ENCODE assay signal across 11 cellular contexts in genomic region chr3:147410126-147410517, GRCh38. TPM values are rescaled to one million over a fixed set of nuclear protein-coding genes. Genes with fewer than 3 reads are reported as not detected.
A peak's percentile ranks its signal among the peaks of the same experiment; 100 is the strongest.
DNase-seq lines count a peak whose midpoint lies in the region; ATAC-seq, FAIRE-seq and TF ChIP-seq lines count a peak whose summit lies in the region.
"Had no signal": no experiment of that assay in that cellular context is flagged by ENCODE, and none has a peak within 500 bp of the region (broad histone marks: within the 10 kb centered on the region; RNA-seq: fewer than 3 reads in every experiment).

No MANE protein-coding gene starts in this region.

- no peaks in the 10 kb centered on the region for H3K79me2 ChIP-seq in hepatocyte

- H3K9me2 ChIP-seq in hepatocyte (replicated peaks; ENCODE audit: insufficient read depth), result no peaks in the 10 kb centered on the region

- 3% methylated on average over 42 of the region's 49 CpGs for WGBS in hepatocyte (ENCODE audit: low lambda C conversion rate, missing lambda C conversion rate)

- intact Hi-C loops in gastrocnemius medialis (cut with DNase I; ENCODE audit: low total_unique reads), result loop anchor here (10.0 kb wide), 1 partner anchor 245 kb away; no protein-coding TSS in a partner anchor

- no peak for DNase-seq in SJSA1 (ENCODE audit: low read depth in 1 of 2, low spot score in 2 of 2)
- no peak for DNase-seq in hepatocyte (ENCODE audit: low spot score)
- no peak for DNase-seq in gastrocnemius medialis
- DNase-seq in RCC 7860 (ENCODE audit: low spot score), result no peak
- DNase-seq in stimulated activated CD4-positive, alpha-beta T cell treated with anti-CD3 and anti-CD28 coated beads, Interleukin-12 subunit alpha, Interleukin-12 subunit beta, amount 100 ng/mL, for 4 hours, result no peak
- DNase-seq in MV-4-11 (lab: John Stamatoyannopoulos, UW), result no peak
- DNase-seq: activated CD4-positive, alpha-beta T cell treated with anti-CD3 and anti-CD28 coated beads, Interleukin-2, amount 10 ng/mL, durations not matched to agents 7 days and 5 days; activated naive CD4-positive, alpha-beta T cell treated with Interleukin-2 at 50 U/mL for 16 hours; effector CD8-positive, alpha-beta T cell had no signal

- H4K20me1 ChIP-seq in BLaER1 treated with 17β-estradiol and CSF1 and Interleukin-3, amounts not matched to agents 10 nM and 100 nM, result peaks cover 0 to 28% (median 14%) of the 10 kb centered on the region in 11 experiments; a peak in 8 of 22 replicates
- H4K20me1 ChIP-seq in hepatocyte (ENCODE audit: insufficient read depth, poor library complexity, severe bottlenecking), result no peaks in the 10 kb centered on the region

- H3K27ac ChIP-seq in BLaER1 treated with 17β-estradiol and CSF1 and Interleukin-3, amounts not matched to agents 10 nM and 100 nM, result no peak overlapping the region
- H3K27ac ChIP-seq in SJSA1, result peak overlapping the region; percentile 4; the same call in 1 of the 2 replicates
- no peak overlapping the region for H3K27ac ChIP-seq in hepatocyte
- peak overlapping the region; percentile 79 to 85 (median 82) for H3K27ac ChIP-seq in gastrocnemius medialis

- H3K4me1 ChIP-seq in BLaER1 treated with 17β-estradiol and CSF1 and Interleukin-3, amounts not matched to agents 10 nM and 100 nM, result peaks cover 12 to 22% (median 20%) of the 10 kb centered on the region in 10 experiments
- peaks cover 4% of the 10 kb centered on the region; the same call in 1 of the 2 replicates for H3K4me1 ChIP-seq in SJSA1 (replicated peaks)
- H3K4me1 ChIP-seq in hepatocyte (ENCODE audit: insufficient read depth), result peaks cover 25% of the 10 kb centered on the region
- peaks cover 8 to 22% of the 10 kb centered on the region in 2 donors for H3K4me1 ChIP-seq in gastrocnemius medialis

- no peak for FAIRE-seq in RCC 7860 (lab: Jason Lieb, UNC)

- H3K27me3 ChIP-seq in BLaER1 treated with 17β-estradiol and CSF1 and Interleukin-3, amounts not matched to agents 10 nM and 100 nM, result peaks cover 97 to 100% (median 99%) of the 10 kb centered on the region in 11 experiments
- H3K27me3 ChIP-seq in SJSA1 (replicated peaks), result no peaks in the 10 kb centered on the region
- H3K27me3 ChIP-seq in hepatocyte, result peaks cover 98% of the 10 kb centered on the region
- H3K27me3 ChIP-seq in gastrocnemius medialis, result peaks cover 28 to 46% (median 35%) of the 10 kb centered on the region in 3 donors

- H3K4me3 ChIP-seq in BLaER1 treated with 17β-estradiol and CSF1 and Interleukin-3, amounts not matched to agents 10 nM and 100 nM, result peak overlapping the region in 8 of 10 experiments; percentile 38 to 67 (median 56); a peak in 15 of 20 replicates
- H3K4me3 ChIP-seq in SJSA1, result peak overlapping the region; percentile 49
- H3K4me3 ChIP-seq in hepatocyte, result no peak overlapping the region
- H3K4me3 ChIP-seq in gastrocnemius medialis, result peak overlapping the region; percentile 66 to 83 (median 70)

- H3K9me3 ChIP-seq in BLaER1 treated with 17β-estradiol and CSF1 and Interleukin-3, amounts not matched to agents 10 nM and 100 nM (replicated peaks in 1 of 11), result peaks cover 56 to 76% (median 71%) of the 10 kb centered on the region in 11 experiments
- H3K9me3 ChIP-seq in SJSA1 (replicated peaks) (no peaks in the 10 kb centered on the region), hepatocyte (ENCODE audit: low read depth) (no peaks in the 10 kb centered on the region), gastrocnemius medialis (no peaks in the 10 kb centered on the region)

- H3K9ac ChIP-seq in BLaER1 treated with 17β-estradiol and CSF1 and Interleukin-3, amounts not matched to agents 10 nM and 100 nM, result no peak overlapping the region

- ATAC-seq in gastrocnemius medialis, result peak; percentile 8 to 27
- ATAC-seq in GM18520 (IDR thresholded peaks at IDR 0.05; ENCODE audit: unreplicated experiment), result no peak

- H3K4me2 ChIP-seq in BLaER1 treated with 17β-estradiol and CSF1 and Interleukin-3, amounts not matched to agents 10 nM and 100 nM, result peak overlapping the region in 9 of 11 experiments; percentile 58 to 89 (median 69); a peak in 12 of 22 replicates
- H3K4me2 ChIP-seq in hepatocyte, result peak overlapping the region; percentile 81

- no peak for TF ChIP-seq CTCF in hepatocyte (IDR thresholded peaks at IDR 0.05; ENCODE audit: poor library complexity)
- no peak for TF ChIP-seq CTCF in gastrocnemius medialis (IDR thresholded peaks at IDR 0.05 in 4 of 5, conservative IDR thresholded peaks at IDR 0.05 in 1 of 5)

- in situ Hi-C loops in gastrocnemius medialis (cut with MboI; ENCODE audit: low sequenced_read_pairs in 4 of 4), result no loop called here

- H2AFZ ChIP-seq in hepatocyte, result no peak overlapping the region

- no peaks in the 10 kb centered on the region for H3K36me3 ChIP-seq in BLaER1 treated with 17β-estradiol and CSF1 and Interleukin-3, amounts not matched to agents 10 nM and 100 nM
- H3K36me3 ChIP-seq in SJSA1, result peaks cover 21% of the 10 kb centered on the region
- H3K36me3 ChIP-seq in hepatocyte (replicated peaks; ENCODE audit: insufficient read depth, low read depth), result no peaks in the 10 kb centered on the region
- no peaks in the 10 kb centered on the region for H3K36me3 ChIP-seq in gastrocnemius medialis

- no peak for TF ChIP-seq POLR2A in gastrocnemius medialis (IDR thresholded peaks at IDR 0.05)

RNA-seq across cellular contexts. Expression of gene ZIC1, which starts 1.0 kb away (rescaled TPM):
- total RNA-seq in SJSA1 (2014; rRNA removed; shearing (Covaris generic)), result 7.1 and 10.9 TPM in 2 replicates
- 0.10 TPM in 1 of 2 replicates, not detected in the other for total RNA-seq in hepatocyte
- polyA plus RNA-seq in hepatocyte, result not detected in 2 replicates
- 1 to 10 TPM; 3.3 to 5.2 (median 4.3) TPM for total RNA-seq in gastrocnemius medialis
- total RNA-seq: activated CD4-positive, alpha-beta T cell treated with anti-CD3 and anti-CD28 coated beads, Interleukin-2, amount 10 ng/mL, durations not matched to agents 7 days and 5 days had no signal

RNA-seq across cellular contexts. Expression of gene ZIC4, which starts 3.8 kb away (rescaled TPM):
- total RNA-seq in SJSA1 (2014; rRNA removed; shearing (Covaris generic)), result 1.5 TPM in 1 of 2 replicates, not detected in the other
- total RNA-seq in hepatocyte (0.08 and 0.17 TPM in 2 replicates), gastrocnemius medialis (under 1 TPM in 3 of 4 donors, not detected in 1; 0.19 to 0.47 (median 0.39) TPM)
- polyA plus RNA-seq in hepatocyte, result not detected in 2 replicates
- total RNA-seq: activated CD4-positive, alpha-beta T cell treated with anti-CD3 and anti-CD28 coated beads, Interleukin-2, amount 10 ng/mL, durations not matched to agents 7 days and 5 days had no signal

Comparison
In these comparisons a context has a peak if more than half of its experiments do, and no peak if none do; other contexts are left out.
1. H3K27ac ChIP-seq: peak in SJSA1 (single experiment) and gastrocnemius medialis (4 of 4); none in BLaER1 treated with 17β-estradiol and CSF1 and Interleukin-3, amounts not matched to agents 10 nM and 100 nM (0 of 11) and hepatocyte (single experiment).